1 cellular context compared by ENCODE assay signal in genomic region chr18:34031810-34032209, GRCh38.
TF ChIP-seq lines count a peak whose summit lies in the region.

No MANE protein-coding gene starts in this region.

TF ChIP-seq in GM23338, 12 proteins besides CTCF, POLR2A, EP300 and RAD21 (continued from another document):
- TF ChIP-seq ZNF462 (CRISPR knock-in tag; IDR thresholded peaks at IDR 0.05) = no peak
- TF ChIP-seq NANOG (IDR thresholded peaks at IDR 0.05; ENCODE audit: borderline replicate concordance) = no peak
- no peak for TF ChIP-seq STAT1 (IDR thresholded peaks at IDR 0.05; ENCODE audit: unreplicated experiment)
- TF ChIP-seq REST (IDR thresholded peaks at IDR 0.05; ENCODE audit: unreplicated experiment) = no peak
- TF ChIP-seq EZH2 (IDR thresholded peaks at IDR 0.05; ENCODE audit: low read depth, unreplicated experiment) = no peak
- no peak for TF ChIP-seq JUNB (IDR thresholded peaks at IDR 0.05; ENCODE audit: unreplicated experiment)
- no peak for TF ChIP-seq CREB1 (CRISPR knock-in tag; IDR thresholded peaks at IDR 0.05; ENCODE audit: low read depth)
- TF ChIP-seq ZNF331 (CRISPR knock-in tag; IDR thresholded peaks at IDR 0.05; ENCODE audit: low read depth) = no peak
